ENCODE assay signal across 15 cellular contexts in genomic region chr16:58048914-58049696, GRCh38. TPM values are rescaled to one million over a fixed set of nuclear protein-coding genes. Genes with fewer than 3 reads are reported as not detected.
DNase-seq lines count a peak whose midpoint lies in the region; ATAC-seq and TF ChIP-seq lines count a peak whose summit lies in the region.
"Had no signal": no experiment of that assay in that cellular context is flagged by ENCODE, and none has a peak within 500 bp of the region (broad histone marks: within the 10 kb centered on the region; RNA-seq: fewer than 3 reads in every experiment).

No MANE protein-coding gene starts in this region.

- H3K9me3 ChIP-seq in cardiac muscle cell (ENCODE audit: low read depth), result no peaks in the 10 kb centered on the region
- no peaks in the 10 kb centered on the region for H3K9me3 ChIP-seq in IMR-90 (ENCODE audit: control insufficient read depth, insufficient read depth, low read length)
- H3K9me3 ChIP-seq in left lung, result no peaks in the 10 kb centered on the region
- no peaks in the 10 kb centered on the region for H3K9me3 ChIP-seq in spleen

- H3K4ac ChIP-seq in IMR-90 (ENCODE audit: low read depth, low read length), result no peak overlapping the region

- no peak overlapping the region for H4K5ac ChIP-seq in IMR-90 (ENCODE audit: low read depth, low read length)

- H2BK5ac ChIP-seq in IMR-90 (ENCODE audit: low read depth, low read length, poor library complexity, severe bottlenecking), result no peak overlapping the region

- no peaks in the 10 kb centered on the region for H3K27me3 ChIP-seq in cardiac muscle cell
- H3K27me3 ChIP-seq in IMR-90 (ENCODE audit: control insufficient read depth, insufficient read depth, low read length), result peaks cover 12% of the 10 kb centered on the region
- H3K27me3 ChIP-seq in left lung, result no peaks in the 10 kb centered on the region
- no peaks in the 10 kb centered on the region for H3K27me3 ChIP-seq in spleen (replicated peaks in 1 of 7)
- H3K27me3 ChIP-seq: BLaER1 treated with 17β-estradiol and CSF1 and Interleukin-3, amounts not matched to agents 10 nM and 100 nM had no signal

- H3K18ac ChIP-seq in IMR-90 (ENCODE audit: low read depth, low read length), result no peak overlapping the region

- dilution Hi-C loops in IMR-90 (cut with HindIII; ENCODE audit: low sequenced_read_pairs, unreplicated experiment), result no loop called here

- POLR2A ChIA-PET in IMR-90 (lab: Charles Lee; ENCODE audit: unreplicated experiment), result no interaction called here

- no TSS peak for BruUV-seq in IMR-90 (replicated peaks; lab: Mats Ljungman, UMichigan)

- H2AK9ac ChIP-seq in IMR-90 (replicated peaks; ENCODE audit: low read depth, low read length, poor library complexity), result peak overlapping the region; percentile 29

- H3K23ac ChIP-seq in IMR-90 (ENCODE audit: low read depth, low read length), result no peak overlapping the region

- no peak overlapping the region for H3K56ac ChIP-seq in IMR-90 (ENCODE audit: extremely low read depth, insufficient read depth, low read length)

- no peak overlapping the region for H2BK20ac ChIP-seq in IMR-90 (ENCODE audit: low read depth, low read length)

- TF ChIP-seq POLR2A in IMR-90 (IDR thresholded peaks at IDR 0.05; ENCODE audit: low read depth, low read length) (no peak), spleen (IDR thresholded peaks at IDR 0.05) (no peak)

- DNase-seq in cardiac muscle cell (ENCODE audit: low read depth in 1 of 2, low spot score in 1 of 2) (no peak), Right ventricle myocardium superior (no peak), IMR-90 (no peak), left lung (peak in 1 of 2 donors; percentile 49), spleen (peak; percentile 37), midbrain (lab: John Stamatoyannopoulos, UW) (no peak), GM13976 (ENCODE audit: low spot score) (no peak), HPDE6-E6E7 (ENCODE audit: extremely low spot score) (no peak)
- DNase-seq: 8988T, Kasumi-1, NCI-H187 treated with DMSO at 0.1 percent for 48 hours, NCI-H2171 treated with DMSO at 0.1 percent for 48 hours, NCI-H774 had no signal

- H3K9me1 ChIP-seq in IMR-90 (ENCODE audit: insufficient read depth, low read length), result no peaks in the 10 kb centered on the region

- no peak overlapping the region for H4K91ac ChIP-seq in IMR-90 (ENCODE audit: insufficient read depth, low read depth, low read length)

- no peak overlapping the region for H2BK120ac ChIP-seq in IMR-90 (ENCODE audit: low read depth, low read length)

- ATAC-seq in Right ventricle myocardium superior (ENCODE audit: poor library complexity), result no peak
- ATAC-seq in IMR-90 (ENCODE audit: low read depth), result no peak
- peak; percentile 70 for ATAC-seq in left lung
- ATAC-seq: GM23338 had no signal

- H3K9ac ChIP-seq in IMR-90 (ENCODE audit: low read depth, low read length), result no peak overlapping the region
- H3K9ac ChIP-seq: BLaER1 treated with 17β-estradiol and CSF1 and Interleukin-3, amounts not matched to agents 10 nM and 100 nM had no signal

- no peaks in the 10 kb centered on the region for H3K79me1 ChIP-seq in IMR-90 (ENCODE audit: low read depth in 1 of 2, low read length in 2 of 2)

- in situ Hi-C loops in IMR-90 (cut with MboI; ENCODE audit: low sequenced_read_pairs), result no loop called here
- in situ Hi-C loops in GM13976 (cut with MboI; ENCODE audit: low sequenced_read_pairs, unreplicated experiment), result no loop called here

- no peaks in the 10 kb centered on the region for H4K20me1 ChIP-seq in IMR-90 (ENCODE audit: insufficient read depth, low read length)

- no peak overlapping the region for H2BK15ac ChIP-seq in IMR-90 (ENCODE audit: low read depth, low read length)

- intact Hi-C loops in Right ventricle myocardium superior (cut with DNase I), result no loop called here
- intact Hi-C loops in IMR-90 (cut with micrococcal nuclease), result no loop called here
- intact Hi-C loops in left lung (cut with DNase I), result no loop called here
- intact Hi-C loops in spleen (cut with DNase I; ENCODE audit: low total_unique reads), result no loop called here

- H2AK5ac ChIP-seq in IMR-90 (ENCODE audit: low read depth, low read length), result no peak overlapping the region

- H4K8ac ChIP-seq in IMR-90 (ENCODE audit: low read depth in 2 of 2, low read length in 2 of 2), result no peak overlapping the region

- no peak overlapping the region for H3K4me2 ChIP-seq in IMR-90 (ENCODE audit: low read depth, low read length)
- H3K4me2 ChIP-seq: GM23338 had no signal

- H3K36me3 ChIP-seq in cardiac muscle cell (peaks cover 16% of the 10 kb centered on the region), IMR-90 (ENCODE audit: control insufficient read depth, insufficient read depth, low read length) (no peaks in the 10 kb centered on the region), left lung (peaks cover 0 to 2% of the 10 kb centered on the region in 2 donors), spleen (peaks cover 0 to 11% (median 0%) of the 10 kb centered on the region in 6 donors)
- H3K36me3 ChIP-seq: BLaER1 treated with 17β-estradiol and CSF1 and Interleukin-3, amounts not matched to agents 10 nM and 100 nM had no signal

- WGBS in IMR-90 (ENCODE audit: extremely low coverage in 2 of 2, insufficient read length in 1 of 2), 2 experiments, result 55% methylated on average over 5 of the region's 13 CpGs; no CpG with 5 or more reads in 1 of the 2 experiments
- 70 to 81% (median 77%) methylated on average over 10 to 13 of the region's 13 CpGs for WGBS in spleen, 5 donors

- H3K4me3 ChIP-seq in cardiac muscle cell (no peak overlapping the region), IMR-90 (ENCODE audit: insufficient read depth, low read depth, low read length) (no peak overlapping the region), left lung (no peak overlapping the region), spleen (no peak overlapping the region)
- H3K4me3 ChIP-seq: BLaER1 treated with 17β-estradiol and CSF1 and Interleukin-3, amounts not matched to agents 10 nM and 100 nM; GM23338 had no signal

- CTCF ChIA-PET in IMR-90 (lab: Yijun Ruan, JAX), result interaction anchor here (1.3 kb wide), 1 partner anchor 16 kb away, joined by 3 read pairs; no protein-coding TSS in a partner anchor

- TF ChIP-seq RAD21 in IMR-90 (IDR thresholded peaks at IDR 0.05; ENCODE audit: low read length), result no peak

- H3K14ac ChIP-seq in IMR-90 (replicated peaks; ENCODE audit: low read depth, low read length), result no peak overlapping the region

- H3K27ac ChIP-seq in cardiac muscle cell (peak overlapping the region; percentile 96), IMR-90 (ENCODE audit: insufficient read depth, low read length) (no peak overlapping the region), left lung (no peak overlapping the region), spleen (peak overlapping the region in 4 of 8 donors; percentile 63 to 83 (median 74))
- H3K27ac ChIP-seq: BLaER1 treated with 17β-estradiol and CSF1 and Interleukin-3, amounts not matched to agents 10 nM and 100 nM had no signal

- H2AFZ ChIP-seq in IMR-90 (replicated peaks; ENCODE audit: low read length, poor library complexity), result peak overlapping the region; percentile 64
- H2AFZ ChIP-seq: GM23338 had no signal

- TF ChIP-seq CTCF in cardiac muscle cell (IDR thresholded peaks at IDR 0.05; ENCODE audit: low read depth, low read length), result no peak
- TF ChIP-seq CTCF in IMR-90 (conservative IDR thresholded peaks at IDR 0.05; ENCODE audit: low read depth, low read length), result no peak
- TF ChIP-seq CTCF in left lung (IDR thresholded peaks at IDR 0.05), result no peak
- TF ChIP-seq CTCF in spleen (IDR thresholded peaks at IDR 0.05 in 8 of 11, conservative IDR thresholded peaks at IDR 0.05 in 3 of 11), result no peak
- no peak for TF ChIP-seq CTCF in GM13976 (IDR thresholded peaks at IDR 0.05; ENCODE audit: borderline replicate concordance, control extremely low read depth, extremely low read depth, insufficient read depth, missing control alignments)

- H3K4me1 ChIP-seq in cardiac muscle cell (ENCODE audit: low read depth) (peaks cover 57% of the 10 kb centered on the region), IMR-90 (ENCODE audit: control insufficient read depth, insufficient read depth, low read length) (no peaks in the 10 kb centered on the region), left lung (peaks cover 3 to 5% of the 10 kb centered on the region in 2 donors), spleen (peaks cover 8 to 56% (median 27%) of the 10 kb centered on the region in 6 donors)

TF ChIP-seq in IMR-90, 13 proteins besides CTCF, POLR2A, EP300 and RAD21 (continues in another document):
- TF ChIP-seq CEBPB (IDR thresholded peaks at IDR 0.05; ENCODE audit: low read depth, low read length) (no peak), MAZ (IDR thresholded peaks at IDR 0.05; ENCODE audit: borderline replicate concordance, low read depth, low read length) (no peak), CHD1 (IDR thresholded peaks at IDR 0.05; ENCODE audit: low read depth, low read length) (no peak), MXI1 (IDR thresholded peaks at IDR 0.05; ENCODE audit: borderline replicate concordance, low read depth, low read length) (no peak), SMC3 (IDR thresholded peaks at IDR 0.05; ENCODE audit: low read depth, low read length) (no peak), FOS (IDR thresholded peaks at IDR 0.05; ENCODE audit: low read depth, low read length) (no peak)

RNA-seq across cellular contexts. Expression of gene MMP15, which starts 23.6 kb away (rescaled TPM):
- total RNA-seq in cardiac muscle cell, result 391 and 473 TPM in 2 replicates
- 317 and 388 TPM in 2 replicates for polyA plus RNA-seq in cardiac muscle cell
- total RNA-seq in Right ventricle myocardium superior, result 55.2 TPM
- 0.18 and 0.28 TPM in 2 replicates for total RNA-seq in IMR-90 (2012; rRNA removed)
- polyA plus RNA-seq in IMR-90 (2012; rRNA removed), result 0.56 and 0.69 TPM in 2 replicates
- polyA plus RNA-seq in IMR-90 (2012; cell fraction: cytosol; rRNA removed), result 0.69 and 1.1 TPM in 2 replicates
- polyA plus RNA-seq in IMR-90 (2012; cell fraction: nucleus; rRNA removed; ENCODE audit: low replicate concordance), result 0.24 and 0.62 TPM in 2 replicates
- total RNA-seq in left lung, result 10 to 100 TPM; 25.3 to 38.7 TPM
- total RNA-seq in spleen, result 10 to 100 TPM in 6 of 7 donors, 1 to 10 TPM in 1; 6.5 to 24.2 (median 16.9) TPM
- 1 to 10 TPM; 2.3 to 5.7 (median 2.9) TPM for polyA plus RNA-seq in spleen

RNA-seq across cellular contexts. Expression of gene USB1, which starts 47.9 kb away (rescaled TPM):
- total RNA-seq in cardiac muscle cell, result 41.4 and 48.3 TPM in 2 replicates
- 40.2 and 60.8 TPM in 2 replicates for polyA plus RNA-seq in cardiac muscle cell
- total RNA-seq in Right ventricle myocardium superior, result 32.1 TPM
- total RNA-seq in IMR-90 (2012; rRNA removed), result 23.1 and 45.9 TPM in 2 replicates
- polyA plus RNA-seq in IMR-90 (2012; rRNA removed), result 94.9 and 96.8 TPM in 2 replicates
- 126 and 158 TPM in 2 replicates for polyA plus RNA-seq in IMR-90 (2012; cell fraction: cytosol; rRNA removed)
- 32.4 and 62.6 TPM in 2 replicates for polyA plus RNA-seq in IMR-90 (2012; cell fraction: nucleus; rRNA removed; ENCODE audit: low replicate concordance)
- 10 to 100 TPM; 48.0 to 50.9 TPM for total RNA-seq in left lung
- total RNA-seq in spleen, result 10 to 100 TPM; 35.0 to 78.4 (median 49.5) TPM
- 10 to 100 TPM; 17.7 to 25.4 (median 18.9) TPM for polyA plus RNA-seq in spleen

RNA-seq across cellular contexts. Expression of gene ZNF319, which starts 48.6 kb away (rescaled TPM):
- 11.6 and 12.4 TPM in 2 replicates for total RNA-seq in cardiac muscle cell
- 12.3 and 13.3 TPM in 2 replicates for polyA plus RNA-seq in cardiac muscle cell
- total RNA-seq in Right ventricle myocardium superior, result 8.1 TPM
- 0.83 and 0.90 TPM in 2 replicates for total RNA-seq in IMR-90 (2012; rRNA removed)
- 6.3 TPM in 2 replicates for polyA plus RNA-seq in IMR-90 (2012; rRNA removed)
- 6.7 and 10.4 TPM in 2 replicates for polyA plus RNA-seq in IMR-90 (2012; cell fraction: cytosol; rRNA removed)
- 5.8 and 8.9 TPM in 2 replicates for polyA plus RNA-seq in IMR-90 (2012; cell fraction: nucleus; rRNA removed; ENCODE audit: low replicate concordance)
- 10 to 100 TPM; 10.7 to 12.0 TPM for total RNA-seq in left lung
- total RNA-seq in spleen, result 10 to 100 TPM; 13.0 to 23.4 (median 17.4) TPM
- polyA plus RNA-seq in spleen, result 1 to 10 TPM; 3.0 to 7.6 (median 3.4) TPM
